Comparison of ENCODE assay signal across 22 cellular contexts in genomic region chr15:64561997-64562396, GRCh38.
"Had no signal": no experiment of that assay in that cellular context is flagged by ENCODE, and none has a peak within 500 bp of the region (broad histone marks: within the 10 kb centered on the region; RNA-seq: fewer than 3 reads in every experiment).

No MANE protein-coding gene starts in this region.

- DNase-seq: activated CD4-positive, alpha-beta T cell treated with anti-CD3 and anti-CD28 coated beads for 4 hours; activated CD4-positive, alpha-beta T cell treated with anti-CD3 and anti-CD28 coated beads, Interleukin-2, amount 50 U/mL, for 48 hours; activated CD4-positive, CD25-positive, alpha-beta regulatory T cell; activated effector memory CD4-positive, alpha-beta T cell treated with anti-CD3 and anti-CD28 coated beads, Interleukin-2, amount 50 U/mL, for 16 hours; activated naive CD4-positive, alpha-beta T cell treated with anti-CD3 and anti-CD28 coated beads, Interleukin-2, amount 50 U/mL, for 16 hours; activated T-cell treated with anti-CD3 and anti-CD28 coated beads, Interleukin-2, amount 50 U/mL, for 72 hours; aorta; foreskin melanocyte; immature natural killer cell; lower lobe of right lung; mesendoderm; naive B cell; retina; spleen; stimulated activated CD4-positive, alpha-beta T cell treated with anti-CD3 and anti-CD28 coated beads, Interleukin-4, amount 100 ng/mL, for 1 hour; stimulated activated naive CD4-positive, alpha-beta T cell; upper lobe of right lung had no signal

- H3K27me3 Mint-ChIP-seq: brain, naive B cell, progenitor cell of endocrine pancreas had no signal

- H3K9me3 ChIP-seq: lower lobe of right lung, spleen, thoracic aorta, upper lobe of right lung had no signal

- H3K9me3 Mint-ChIP-seq: immature natural killer cell; naive B cell; T-helper 1 cell treated with Interleukin-12 subunit alpha and Interleukin-12 subunit beta and Interleukin-4 antibody, amounts not matched to agents 30 μg/mL and 1 μg/mL, for 36 hours had no signal

- H3K4me3 Mint-ChIP-seq: activated T-cell treated with anti-CD3 and anti-CD28 coated beads, Interleukin-2, amount 50 U/mL, for 72 hours; brain; immature natural killer cell; naive B cell; T-helper 1 cell treated with Interleukin-12 subunit alpha and Interleukin-12 subunit beta and Interleukin-4 antibody, amounts not matched to agents 30 μg/mL and 1 μg/mL, for 36 hours had no signal

- H3K27me3 ChIP-seq: spleen, upper lobe of right lung had no signal

- ATAC-seq: activated T-cell treated with anti-CD3 and anti-CD28 coated beads, Interleukin-2, amount 50 U/mL, for 72 hours; left lobe of liver; lower lobe of right lung; upper lobe of right lung had no signal

- H3K27ac Mint-ChIP-seq: immature natural killer cell; T-helper 1 cell treated with Interleukin-12 subunit alpha and Interleukin-12 subunit beta and Interleukin-4 antibody, amounts not matched to agents 30 μg/mL and 1 μg/mL, for 36 hours had no signal

- H3K4me3 ChIP-seq: lower lobe of right lung, spleen, thoracic aorta, upper lobe of right lung had no signal

- H3K27ac ChIP-seq: lower lobe of right lung, spleen, thoracic aorta, upper lobe of right lung had no signal

- H3K36me3 ChIP-seq: lower lobe of right lung, thoracic aorta had no signal
